21 cellular contexts compared by ENCODE assay signal in genomic region chr6:14652536-14652935, GRCh38.
DNase-seq lines count a peak whose midpoint lies in the region; ATAC-seq and TF ChIP-seq lines count a peak whose summit lies in the region.
"Had no signal": no experiment of that assay in that cellular context is flagged by ENCODE, and none has a peak within 500 bp of the region (broad histone marks: within the 10 kb centered on the region; RNA-seq: fewer than 3 reads in every experiment).

No MANE protein-coding gene starts in this region.

- H3K9ac ChIP-seq in mammary epithelial cell (ENCODE audit: insufficient read depth, low read length): no peak overlapping the region
- H3K9ac ChIP-seq in parathyroid adenoma: no peak overlapping the region
- H3K9ac ChIP-seq: BLaER1, GM23248, SK-N-SH had no signal

- H3K27ac ChIP-seq in mammary epithelial cell (ENCODE audit: insufficient read depth, low read depth, low read length): no peak overlapping the region
- no peak overlapping the region for H3K27ac ChIP-seq in foreskin keratinocyte
- H3K27ac ChIP-seq in parathyroid adenoma: no peak overlapping the region
- H3K27ac ChIP-seq: BLaER1, GM23248, Peyer's patch had no signal

- ATAC-seq in foreskin keratinocyte: peak; percentile 24
- ATAC-seq: HepG2 had no signal

- H3K4me3 Mint-ChIP-seq in MCF 10A (ENCODE audit: unreplicated experiment): no peak overlapping the region
- no peak overlapping the region for H3K4me3 Mint-ChIP-seq in T-helper 2 cell treated with Interferon-gamma antibody and Interleukin-4, amounts not matched to agents 5 μg/mL and 100 μg/mL, for 36 hours

- DNase-seq in mammary epithelial cell (peak; percentile 61), MCF 10A (ENCODE audit: unreplicated experiment) (no peak), foreskin keratinocyte (peak; percentile 30 to 62), NCI-H1048 (lab: John Stamatoyannopoulos, UW) (no peak)
- DNase-seq in stimulated activated CD4-positive, alpha-beta T cell treated with anti-CD3 and anti-CD28 coated beads, Interleukin-4, amount 100 ng/mL, for 4 hours: no peak
- DNase-seq in T-helper 2 cell treated with Interferon-gamma antibody and Interleukin-4, amounts not matched to agents 5 μg/mL and 100 μg/mL, for 36 hours (ENCODE audit: low spot score): no peak
- DNase-seq: CD4-positive, CD25-positive, alpha-beta regulatory T cell; GM23248; H7; Karpas-422; MV-4-11; NCI-H1105 treated with DMSO at 0.1 percent for 48 hours; NCI-H146; NCI-H1930; NCI-H2107; NCI-H526; Peyer's patch; SK-N-SH had no signal

- in situ Hi-C loops in mammary epithelial cell (cut with MboI; ENCODE audit: low sequenced_read_pairs in 2 of 2): no loop called here

- TF ChIP-seq CTCF in mammary epithelial cell (conservative IDR thresholded peaks at IDR 0.05 in 1 of 2, IDR thresholded peaks at IDR 0.05 in 1 of 2; ENCODE audit: extremely low read depth in 1 of 2, insufficient read depth in 1 of 2, low read depth in 1 of 2, low read length in 2 of 2) (no peak), MCF 10A (IDR thresholded peaks at IDR 0.05; ENCODE audit: unreplicated experiment) (no peak), foreskin keratinocyte (conservative IDR thresholded peaks at IDR 0.05) (no peak), parathyroid adenoma (IDR thresholded peaks at IDR 0.05) (no peak)

- H3K4me2 ChIP-seq in mammary epithelial cell (ENCODE audit: insufficient read depth, low read depth, low read length) (no peak overlapping the region), parathyroid adenoma (ENCODE audit: low read length) (peak overlapping the region; percentile 2)
- H3K4me2 ChIP-seq: BLaER1, SK-N-SH had no signal

- H3K4me1 ChIP-seq in mammary epithelial cell (ENCODE audit: insufficient read depth, low read length): peaks cover 6% of the 10 kb centered on the region
- no peaks in the 10 kb centered on the region for H3K4me1 ChIP-seq in foreskin keratinocyte
- peaks cover 44% of the 10 kb centered on the region for H3K4me1 ChIP-seq in parathyroid adenoma

- H3K27me3 Mint-ChIP-seq in MCF 10A (ENCODE audit: insufficient read depth, unreplicated experiment): no peaks in the 10 kb centered on the region
- no peaks in the 10 kb centered on the region for H3K27me3 Mint-ChIP-seq in T-helper 2 cell treated with Interferon-gamma antibody and Interleukin-4, amounts not matched to agents 5 μg/mL and 100 μg/mL, for 36 hours (ENCODE audit: low read depth)

- no peak overlapping the region for H3K27ac Mint-ChIP-seq in MCF 10A (ENCODE audit: low read depth, unreplicated experiment)
- H3K27ac Mint-ChIP-seq in T-helper 2 cell treated with Interferon-gamma antibody and Interleukin-4, amounts not matched to agents 5 μg/mL and 100 μg/mL, for 36 hours: no peak overlapping the region
- H3K27ac Mint-ChIP-seq: CD4-positive, CD25-positive, alpha-beta regulatory T cell had no signal

- H3K79me2 ChIP-seq in mammary epithelial cell (ENCODE audit: insufficient read depth, low read length) (no peaks in the 10 kb centered on the region), parathyroid adenoma (no peaks in the 10 kb centered on the region)

- no peak overlapping the region for H2AFZ ChIP-seq in mammary epithelial cell (ENCODE audit: low read depth, low read length)
- H2AFZ ChIP-seq in parathyroid adenoma: no peak overlapping the region
- H2AFZ ChIP-seq: GM23248 had no signal

- H4K20me1 ChIP-seq in mammary epithelial cell (ENCODE audit: insufficient read depth, low read length): no peaks in the 10 kb centered on the region
- H4K20me1 ChIP-seq: BLaER1 had no signal

- H3K36me3 ChIP-seq in mammary epithelial cell (ENCODE audit: insufficient read depth, low read length): no peaks in the 10 kb centered on the region
- no peaks in the 10 kb centered on the region for H3K36me3 ChIP-seq in parathyroid adenoma (ENCODE audit: control insufficient read depth, insufficient read depth, low read length)
- H3K36me3 ChIP-seq: BLaER1, Peyer's patch had no signal

- H3K4me1 Mint-ChIP-seq in MCF 10A (ENCODE audit: insufficient read depth, unreplicated experiment): no peaks in the 10 kb centered on the region
- peaks cover 37% of the 10 kb centered on the region for H3K4me1 Mint-ChIP-seq in T-helper 2 cell treated with Interferon-gamma antibody and Interleukin-4, amounts not matched to agents 5 μg/mL and 100 μg/mL, for 36 hours (ENCODE audit: low read depth)

- H3K4me3 ChIP-seq in mammary epithelial cell (replicated peaks in 1 of 3; ENCODE audit: insufficient read depth in 1 of 3, low read depth in 2 of 3, low read length in 3 of 3) (no peak overlapping the region), parathyroid adenoma (ENCODE audit: low read depth, low read length) (no peak overlapping the region)
- H3K4me3 ChIP-seq: BLaER1, GM23248, Peyer's patch had no signal

- intact Hi-C loops in mammary epithelial cell (cut with micrococcal nuclease) (no loop called here), MCF 10A (cut with micrococcal nuclease) (no loop called here)

- H3K9me3 ChIP-seq in mammary epithelial cell (replicated peaks; ENCODE audit: insufficient read depth, low read length): no peaks in the 10 kb centered on the region
- H3K9me3 ChIP-seq in parathyroid adenoma (ENCODE audit: control insufficient read depth, low read length): no peaks in the 10 kb centered on the region
- H3K9me3 ChIP-seq: Peyer's patch, SK-N-SH had no signal

- no peaks in the 10 kb centered on the region for H3K36me3 Mint-ChIP-seq in MCF 10A (ENCODE audit: insufficient read depth, unreplicated experiment)
- peaks cover 3% of the 10 kb centered on the region for H3K36me3 Mint-ChIP-seq in T-helper 2 cell treated with Interferon-gamma antibody and Interleukin-4, amounts not matched to agents 5 μg/mL and 100 μg/mL, for 36 hours (ENCODE audit: low read depth)
- H3K36me3 Mint-ChIP-seq: CD4-positive, CD25-positive, alpha-beta regulatory T cell had no signal

- POLR2A ChIA-PET in MCF 10A (lab: Yijun Ruan, JAX): no interaction called here

- H3K27me3 ChIP-seq in mammary epithelial cell (ENCODE audit: insufficient read depth, low read length): peaks cover 2% of the 10 kb centered on the region
- no peaks in the 10 kb centered on the region for H3K27me3 ChIP-seq in foreskin keratinocyte
- H3K27me3 ChIP-seq in parathyroid adenoma (ENCODE audit: control insufficient read depth, insufficient read depth, low read length): no peaks in the 10 kb centered on the region
- H3K27me3 ChIP-seq: BLaER1, Peyer's patch had no signal

- CTCF ChIA-PET in mammary epithelial cell (lab: Charles Lee; ENCODE audit: low non-redundant PET): no interaction called here
- CTCF ChIA-PET in MCF 10A (lab: Yijun Ruan, JAX): interaction anchor here (0.6 kb wide), 1 partner anchor 797 kb away, joined by 4 read pairs; no protein-coding TSS in a partner anchor

- no peaks in the 10 kb centered on the region for H3K9me3 Mint-ChIP-seq in MCF 10A (ENCODE audit: unreplicated experiment)
- peaks cover 9% of the 10 kb centered on the region for H3K9me3 Mint-ChIP-seq in T-helper 2 cell treated with Interferon-gamma antibody and Interleukin-4, amounts not matched to agents 5 μg/mL and 100 μg/mL, for 36 hours
- H3K9me3 Mint-ChIP-seq: CD4-positive, CD25-positive, alpha-beta regulatory T cell had no signal

- dilution Hi-C loops in mammary epithelial cell (cut with HindIII; ENCODE audit: low sequenced_read_pairs): no loop called here

- BruUV-seq in mammary epithelial cell (replicated peaks; lab: Mats Ljungman, UMichigan): no TSS peak
- BruUV-seq in MCF 10A (replicated peaks; lab: Mats Ljungman, UMichigan): no TSS peak

Comparison
In these comparisons a context has a peak if more than half of its experiments do, and no peak if none do; other contexts are left out.
1. DNase-seq: peak in mammary epithelial cell (single experiment) and foreskin keratinocyte (2 of 2); none in MCF 10A (single experiment), stimulated activated CD4-positive, alpha-beta T cell treated with anti-CD3 and anti-CD28 coated beads, Interleukin-4, amount 100 ng/mL, for 4 hours (0 of 2), T-helper 2 cell treated with Interferon-gamma antibody and Interleukin-4, amounts not matched to agents 5 μg/mL and 100 μg/mL, for 36 hours (single experiment) and NCI-H1048 (single experiment).